In genomic region chr16:1477033-1477432, GRCh38 we compare ENCODE assay signal across 15 cellular contexts. TPM values are rescaled to one million over a fixed set of nuclear protein-coding genes. Genes with fewer than 3 reads are reported as not detected.
DNase-seq lines count a peak whose midpoint lies in the region; ATAC-seq and TF ChIP-seq lines count a peak whose summit lies in the region.
"Had no signal": no experiment of that assay in that cellular context is flagged by ENCODE, and none has a peak within 500 bp of the region (broad histone marks: within the 10 kb centered on the region; RNA-seq: fewer than 3 reads in every experiment).

No MANE protein-coding gene starts in this region.

- H2BK120ac ChIP-seq in IMR-90 (ENCODE audit: low read depth, low read length): no peak overlapping the region

- TF ChIP-seq POLR2A in IMR-90 (IDR thresholded peaks at IDR 0.05; ENCODE audit: low read depth, low read length): no peak
- TF ChIP-seq POLR2A in esophagus muscularis mucosa (IDR thresholded peaks at IDR 0.05; ENCODE audit: low read depth): no peak

- no peak for TF ChIP-seq RAD21 in IMR-90 (IDR thresholded peaks at IDR 0.05; ENCODE audit: low read length)

- POLR2A ChIA-PET in IMR-90 (lab: Charles Lee; ENCODE audit: unreplicated experiment): no interaction called here

- H3K56ac ChIP-seq in IMR-90 (ENCODE audit: extremely low read depth, insufficient read depth, low read length): no peak overlapping the region

- H3K4me1 Mint-ChIP-seq in activated T-helper 1 cell treated with anti-CD3 and anti-CD28 coated beads, Interleukin-12 subunit alpha, Interleukin-12 subunit beta, Interleukin-2, Interleukin-4 antibody, amounts not matched to agents 30 ng/mL and 10 ng/mL and 1 ng/mL, durations not matched to agents 14 hours and 24 hours and 36 hours (ENCODE audit: low read depth): peaks cover 6% of the 10 kb centered on the region
- peaks cover 24 to 73% (median 33%) of the 10 kb centered on the region in 3 donors for H3K4me1 Mint-ChIP-seq in naive B cell
- H3K4me1 Mint-ChIP-seq in activated naive CD4-positive, alpha-beta T cell treated with anti-CD3 and anti-CD28 coated beads for 36 hours (ENCODE audit: low read depth): peaks cover 20% of the 10 kb centered on the region

- no peak for TF ChIP-seq CTCF in IMR-90 (conservative IDR thresholded peaks at IDR 0.05; ENCODE audit: low read depth, low read length)
- TF ChIP-seq CTCF in esophagus muscularis mucosa (IDR thresholded peaks at IDR 0.05): no peak

- no peak overlapping the region for H2AK5ac ChIP-seq in IMR-90 (ENCODE audit: low read depth, low read length)

- H2BK15ac ChIP-seq in IMR-90 (ENCODE audit: low read depth, low read length): no peak overlapping the region

- H2AFZ ChIP-seq in IMR-90 (replicated peaks; ENCODE audit: low read length, poor library complexity): no peak overlapping the region
- H2AFZ ChIP-seq: GM23248 had no signal

- H3K27ac ChIP-seq in IMR-90 (ENCODE audit: insufficient read depth, low read length): no peak overlapping the region
- H3K27ac ChIP-seq in esophagus muscularis mucosa (replicated peaks in 1 of 4): no peak overlapping the region
- H3K27ac ChIP-seq: GM23248 had no signal

- no peak overlapping the region for H4K5ac ChIP-seq in IMR-90 (ENCODE audit: low read depth, low read length)

- H3K9ac ChIP-seq in IMR-90 (ENCODE audit: low read depth, low read length): no peak overlapping the region
- H3K9ac ChIP-seq: GM23248 had no signal

- CTCF ChIA-PET in IMR-90 (lab: Yijun Ruan, JAX): no interaction called here
- CTCF ChIA-PET in activated naive CD4-positive, alpha-beta T cell treated with anti-CD3 and anti-CD28 coated beads for 36 hours (lab: Charles Lee): no interaction called here

- in situ Hi-C loops in IMR-90 (cut with MboI; ENCODE audit: low sequenced_read_pairs): no loop called here

- 100% methylated on average over 2 of the region's 10 CpGs; no CpG with 5 or more reads in 1 of the 2 experiments for WGBS in IMR-90 (ENCODE audit: extremely low coverage in 2 of 2, insufficient read length in 1 of 2), 2 experiments
- WGBS in esophagus muscularis mucosa: 85% methylated on average over 6 of the region's 10 CpGs

- dilution Hi-C loops in IMR-90 (cut with HindIII; ENCODE audit: low sequenced_read_pairs, unreplicated experiment): no loop called here

- peak overlapping the region; percentile 39 for H3K4me3 Mint-ChIP-seq in activated T-helper 1 cell treated with anti-CD3 and anti-CD28 coated beads, Interleukin-12 subunit alpha, Interleukin-12 subunit beta, Interleukin-2, Interleukin-4 antibody, amounts not matched to agents 30 ng/mL and 10 ng/mL and 1 ng/mL, durations not matched to agents 14 hours and 24 hours and 36 hours
- H3K4me3 Mint-ChIP-seq in naive B cell: peak overlapping the region in 5 of 8 donors; percentile 20 to 72 (median 39)
- H3K4me3 Mint-ChIP-seq in activated naive CD4-positive, alpha-beta T cell treated with anti-CD3 and anti-CD28 coated beads for 36 hours: no peak overlapping the region

- BruUV-seq in IMR-90 (replicated peaks; lab: Mats Ljungman, UMichigan): no TSS peak

- no peak overlapping the region for H4K8ac ChIP-seq in IMR-90 (ENCODE audit: low read depth in 2 of 2, low read length in 2 of 2)

- peaks cover 15 to 25% of the 10 kb centered on the region in 2 experiments for H3K79me1 ChIP-seq in IMR-90 (ENCODE audit: low read depth in 1 of 2, low read length in 2 of 2)

- no peak overlapping the region for H2BK5ac ChIP-seq in IMR-90 (ENCODE audit: low read depth, low read length, poor library complexity, severe bottlenecking)

- no peaks in the 10 kb centered on the region for H3K36me3 Mint-ChIP-seq in activated T-helper 1 cell treated with anti-CD3 and anti-CD28 coated beads, Interleukin-12 subunit alpha, Interleukin-12 subunit beta, Interleukin-2, Interleukin-4 antibody, amounts not matched to agents 30 ng/mL and 10 ng/mL and 1 ng/mL, durations not matched to agents 14 hours and 24 hours and 36 hours (ENCODE audit: low read depth)
- H3K36me3 Mint-ChIP-seq in naive B cell: peaks cover 0 to 8% of the 10 kb centered on the region in 2 donors
- peaks cover 1% of the 10 kb centered on the region for H3K36me3 Mint-ChIP-seq in activated naive CD4-positive, alpha-beta T cell treated with anti-CD3 and anti-CD28 coated beads for 36 hours (ENCODE audit: low read depth)

- no peak overlapping the region for H3K14ac ChIP-seq in IMR-90 (replicated peaks; ENCODE audit: low read depth, low read length)

- no peak for DNase-seq in IMR-90
- DNase-seq in activated T-helper 1 cell treated with anti-CD3 and anti-CD28 coated beads, Interleukin-12 subunit alpha, Interleukin-12 subunit beta, Interleukin-2, Interleukin-4 antibody, amounts not matched to agents 30 ng/mL and 10 ng/mL and 1 ng/mL, durations not matched to agents 14 hours and 24 hours and 36 hours (ENCODE audit: low spot score): no peak
- no peak for DNase-seq in naive B cell
- DNase-seq in activated naive CD4-positive, alpha-beta T cell treated with anti-CD3 and anti-CD28 coated beads for 36 hours: no peak
- DNase-seq in iPS-NIHi11 (ENCODE audit: low spot score): no peak
- no peak for DNase-seq in esophagus muscularis mucosa (ENCODE audit: extremely low spot score)
- DNase-seq: ACHN; BE2C; C1 segment of cervical spinal cord; Caco-2; CD4-positive, alpha-beta T cell; GM23248 had no signal

- H3K27ac Mint-ChIP-seq in activated T-helper 1 cell treated with anti-CD3 and anti-CD28 coated beads, Interleukin-12 subunit alpha, Interleukin-12 subunit beta, Interleukin-2, Interleukin-4 antibody, amounts not matched to agents 30 ng/mL and 10 ng/mL and 1 ng/mL, durations not matched to agents 14 hours and 24 hours and 36 hours: no peak overlapping the region
- H3K27ac Mint-ChIP-seq in naive B cell: peak overlapping the region in 3 of 6 donors; percentile 67 to 94 (median 78)
- no peak overlapping the region for H3K27ac Mint-ChIP-seq in activated naive CD4-positive, alpha-beta T cell treated with anti-CD3 and anti-CD28 coated beads for 36 hours
- H3K27ac Mint-ChIP-seq: CD4-positive, alpha-beta T cell had no signal

- H3K4ac ChIP-seq in IMR-90 (ENCODE audit: low read depth, low read length): no peak overlapping the region

- no peak overlapping the region for H3K4me2 ChIP-seq in IMR-90 (ENCODE audit: low read depth, low read length)

- H2AK9ac ChIP-seq in IMR-90 (replicated peaks; ENCODE audit: low read depth, low read length, poor library complexity): peak overlapping the region; percentile 6

- H4K20me1 ChIP-seq in IMR-90 (ENCODE audit: insufficient read depth, low read length): 0 out of 2 replicates have a peak, but pooled peaks cover under 1% of the 10 kb centered on the region

- H2BK20ac ChIP-seq in IMR-90 (ENCODE audit: low read depth, low read length): no peak overlapping the region

- H3K4me3 ChIP-seq in IMR-90 (ENCODE audit: insufficient read depth, low read depth, low read length): no peak overlapping the region
- H3K4me3 ChIP-seq in esophagus muscularis mucosa: no peak overlapping the region
- H3K4me3 ChIP-seq: GM23248, HAP-1 had no signal

- H3K4me1 ChIP-seq in IMR-90 (ENCODE audit: control insufficient read depth, insufficient read depth, low read length) (0 out of 2 replicates have a peak, but pooled peaks cover 4% of the 10 kb centered on the region), esophagus muscularis mucosa (peaks cover 24 to 33% (median 26%) of the 10 kb centered on the region in 4 donors)
- H3K4me1 ChIP-seq: BE2C had no signal

- H3K36me3 ChIP-seq in IMR-90 (ENCODE audit: control insufficient read depth, insufficient read depth, low read length) (no peaks in the 10 kb centered on the region), esophagus muscularis mucosa (no peaks in the 10 kb centered on the region)
- H3K36me3 ChIP-seq: BE2C, HAP-1 had no signal

- ATAC-seq in IMR-90 (ENCODE audit: low read depth) (no peak), naive B cell (ENCODE audit: low read depth in 2 of 2) (no peak)

- H3K9me1 ChIP-seq in IMR-90 (ENCODE audit: insufficient read depth, low read length): no peaks in the 10 kb centered on the region

- no peak overlapping the region for H3K18ac ChIP-seq in IMR-90 (ENCODE audit: low read depth, low read length)

- H3K23ac ChIP-seq in IMR-90 (ENCODE audit: low read depth, low read length): no peak overlapping the region

- intact Hi-C loops in IMR-90 (cut with micrococcal nuclease): loop anchor here (10.0 kb wide), 1 partner anchor 52 kb away; the partner anchor contains the start of gene UQCC4
- intact Hi-C loops in activated T-helper 1 cell treated with anti-CD3 and anti-CD28 coated beads, Interleukin-12 subunit alpha, Interleukin-12 subunit beta, Interleukin-2, Interleukin-4 antibody, amounts not matched to agents 30 ng/mL and 10 ng/mL and 1 ng/mL, durations not matched to agents 14 hours and 24 hours and 36 hours (cut with micrococcal nuclease): no loop called here
- intact Hi-C loops in activated naive CD4-positive, alpha-beta T cell treated with anti-CD3 and anti-CD28 coated beads for 36 hours (cut with micrococcal nuclease): loop anchor here (5.0 kb wide), 1 partner anchor 230 kb away; the partner anchor contains the start of gene MAPK8IP3
- intact Hi-C loops in esophagus muscularis mucosa (cut with DNase I): no loop called here

- peaks cover 5% of the 10 kb centered on the region for H3K27me3 Mint-ChIP-seq in activated T-helper 1 cell treated with anti-CD3 and anti-CD28 coated beads, Interleukin-12 subunit alpha, Interleukin-12 subunit beta, Interleukin-2, Interleukin-4 antibody, amounts not matched to agents 30 ng/mL and 10 ng/mL and 1 ng/mL, durations not matched to agents 14 hours and 24 hours and 36 hours (ENCODE audit: insufficient read depth)
- H3K27me3 Mint-ChIP-seq in naive B cell: no peaks in the 10 kb centered on the region
- H3K27me3 Mint-ChIP-seq in activated naive CD4-positive, alpha-beta T cell treated with anti-CD3 and anti-CD28 coated beads for 36 hours (ENCODE audit: low read depth): no peaks in the 10 kb centered on the region
- H3K27me3 Mint-ChIP-seq: CD4-positive, alpha-beta T cell had no signal

- H3K27me3 ChIP-seq in IMR-90 (ENCODE audit: control insufficient read depth, insufficient read depth, low read length): no peaks in the 10 kb centered on the region
- H3K27me3 ChIP-seq in esophagus muscularis mucosa: peaks cover 0 to 14% (median 0%) of the 10 kb centered on the region in 4 donors
- H3K27me3 ChIP-seq: BE2C had no signal

- H4K91ac ChIP-seq in IMR-90 (ENCODE audit: insufficient read depth, low read depth, low read length): no peak overlapping the region

- TF ChIP-seq EP300 in esophagus muscularis mucosa (IDR thresholded peaks at IDR 0.05): no peak

- peaks cover 3% of the 10 kb centered on the region; the same call in 1 of the 2 replicates for H3K9me3 ChIP-seq in IMR-90 (ENCODE audit: control insufficient read depth, insufficient read depth, low read length)
- no peaks in the 10 kb centered on the region for H3K9me3 ChIP-seq in esophagus muscularis mucosa
- H3K9me3 ChIP-seq: BE2C, Caco-2, HAP-1 had no signal

- no peaks in the 10 kb centered on the region for H3K9me3 Mint-ChIP-seq in activated T-helper 1 cell treated with anti-CD3 and anti-CD28 coated beads, Interleukin-12 subunit alpha, Interleukin-12 subunit beta, Interleukin-2, Interleukin-4 antibody, amounts not matched to agents 30 ng/mL and 10 ng/mL and 1 ng/mL, durations not matched to agents 14 hours and 24 hours and 36 hours
- peaks cover 0 to 7% (median 4%) of the 10 kb centered on the region in 7 donors for H3K9me3 Mint-ChIP-seq in naive B cell
- peaks cover 3% of the 10 kb centered on the region for H3K9me3 Mint-ChIP-seq in activated naive CD4-positive, alpha-beta T cell treated with anti-CD3 and anti-CD28 coated beads for 36 hours
- H3K9me3 Mint-ChIP-seq: CD4-positive, alpha-beta T cell had no signal

RNA-seq across cellular contexts. Expression of gene CLCN7, which starts 2.2 kb away (rescaled TPM):
- 10.8 TPM in 2 replicates for total RNA-seq in IMR-90 (2012; rRNA removed)
- polyA plus RNA-seq in IMR-90 (2012; rRNA removed): 45.2 and 52.9 TPM in 2 replicates
- 20.3 and 36.5 TPM in 2 replicates for polyA plus RNA-seq in IMR-90 (2012; cell fraction: cytosol; rRNA removed)
- 84.9 and 258 TPM in 2 replicates for polyA plus RNA-seq in IMR-90 (2012; cell fraction: nucleus; rRNA removed; ENCODE audit: low replicate concordance)
- total RNA-seq in activated T-helper 1 cell treated with anti-CD3 and anti-CD28 coated beads, Interleukin-12 subunit alpha, Interleukin-12 subunit beta, Interleukin-2, Interleukin-4 antibody, amounts not matched to agents 30 ng/mL and 10 ng/mL and 1 ng/mL, durations not matched to agents 14 hours and 24 hours and 36 hours: 61.7 and 68.7 TPM in 2 replicates
- polyA plus RNA-seq in naive B cell (ENCODE audit: low read depth in 6 of 6): 10 to 100 TPM; 48.6 to 92.2 (median 61.4) TPM
- total RNA-seq in activated naive CD4-positive, alpha-beta T cell treated with anti-CD3 and anti-CD28 coated beads for 36 hours: 10 to 100 TPM; 31.7 to 34.5 TPM
- 100 to 1,000 TPM in 1 of 4 donors, 10 to 100 TPM in 3; 41.5 to 130 (median 71.9) TPM for total RNA-seq in esophagus muscularis mucosa

RNA-seq across cellular contexts. Expression of gene PTX4, which starts 11.7 kb away (rescaled TPM):
- not detected in 2 replicates for total RNA-seq in IMR-90 (2012; rRNA removed)
- polyA plus RNA-seq in IMR-90 (2012; rRNA removed): 0.07 TPM in 1 of 2 replicates, not detected in the other
- not detected in 2 replicates for polyA plus RNA-seq in IMR-90 (2012; cell fraction: cytosol; rRNA removed)
- 0.14 TPM in 1 of 2 replicates, not detected in the other for polyA plus RNA-seq in IMR-90 (2012; cell fraction: nucleus; rRNA removed; ENCODE audit: low replicate concordance)
- total RNA-seq in activated T-helper 1 cell treated with anti-CD3 and anti-CD28 coated beads, Interleukin-12 subunit alpha, Interleukin-12 subunit beta, Interleukin-2, Interleukin-4 antibody, amounts not matched to agents 30 ng/mL and 10 ng/mL and 1 ng/mL, durations not matched to agents 14 hours and 24 hours and 36 hours: 0.20 TPM in 1 of 2 replicates, not detected in the other
- not detected for polyA plus RNA-seq in naive B cell (ENCODE audit: low read depth in 6 of 6)
- total RNA-seq in activated naive CD4-positive, alpha-beta T cell treated with anti-CD3 and anti-CD28 coated beads for 36 hours: not detected
- under 1 TPM in 3 of 4 donors, not detected in 1; 0.39 to 0.75 (median 0.66) TPM for total RNA-seq in esophagus muscularis mucosa
- total RNA-seq: Caco-2; CD4-positive, alpha-beta T cell; GM23248; H4 had no signal
- polyA plus RNA-seq: GM23248 had no signal

RNA-seq across cellular contexts. Expression of gene TELO2, which starts 16.1 kb away (rescaled TPM):
- 5.8 and 6.6 TPM in 2 replicates for total RNA-seq in IMR-90 (2012; rRNA removed)
- polyA plus RNA-seq in IMR-90 (2012; rRNA removed): 26.6 and 28.2 TPM in 2 replicates
- polyA plus RNA-seq in IMR-90 (2012; cell fraction: cytosol; rRNA removed): 16.6 and 18.1 TPM in 2 replicates
- 110 and 290 TPM in 2 replicates for polyA plus RNA-seq in IMR-90 (2012; cell fraction: nucleus; rRNA removed; ENCODE audit: low replicate concordance)
- total RNA-seq in activated T-helper 1 cell treated with anti-CD3 and anti-CD28 coated beads, Interleukin-12 subunit alpha, Interleukin-12 subunit beta, Interleukin-2, Interleukin-4 antibody, amounts not matched to agents 30 ng/mL and 10 ng/mL and 1 ng/mL, durations not matched to agents 14 hours and 24 hours and 36 hours: 94.1 and 95.3 TPM in 2 replicates
- 10 to 100 TPM; 17.3 to 37.1 (median 26.3) TPM for polyA plus RNA-seq in naive B cell (ENCODE audit: low read depth in 6 of 6)
- total RNA-seq in activated naive CD4-positive, alpha-beta T cell treated with anti-CD3 and anti-CD28 coated beads for 36 hours: 10 to 100 TPM; 68.1 to 76.1 TPM
- total RNA-seq in esophagus muscularis mucosa: 10 to 100 TPM; 14.1 to 27.7 (median 18.4) TPM

RNA-seq across cellular contexts. Expression of gene CCDC154, which starts 32.7 kb away (rescaled TPM):
- total RNA-seq in IMR-90 (2012; rRNA removed) (under 0.01 TPM in 1 of 2 replicates, not detected in the other), esophagus muscularis mucosa (under 1 TPM in 3 of 4 donors, not detected in 1; 0.17 to 0.58 (median 0.42) TPM)
- polyA plus RNA-seq in IMR-90 (2012; rRNA removed) (0.09 TPM in 1 of 2 replicates, not detected in the other), naive B cell (ENCODE audit: low read depth in 6 of 6) (under 1 TPM in 2 of 6 donors, not detected in 4; 0.16 to 0.26 TPM)
- polyA plus RNA-seq in IMR-90 (2012; cell fraction: cytosol; rRNA removed): 0.08 and 0.14 TPM in 2 replicates
- polyA plus RNA-seq in IMR-90 (2012; cell fraction: nucleus; rRNA removed; ENCODE audit: low replicate concordance): 0.56 and 1.3 TPM in 2 replicates
- 0.44 and 2.0 TPM in 2 replicates for total RNA-seq in activated T-helper 1 cell treated with anti-CD3 and anti-CD28 coated beads, Interleukin-12 subunit alpha, Interleukin-12 subunit beta, Interleukin-2, Interleukin-4 antibody, amounts not matched to agents 30 ng/mL and 10 ng/mL and 1 ng/mL, durations not matched to agents 14 hours and 24 hours and 36 hours
- 1 to 10 TPM in 1 of 2 experiments, under 1 TPM in 1; 0.74 to 1.8 TPM for total RNA-seq in activated naive CD4-positive, alpha-beta T cell treated with anti-CD3 and anti-CD28 coated beads for 36 hours
- total RNA-seq: GM23248, H4, HT-29 had no signal

RNA-seq across cellular contexts. Expression of gene PERCC1, which starts 46.2 kb away (rescaled TPM):
- total RNA-seq in IMR-90 (2012; rRNA removed) (not detected in 2 replicates), esophagus muscularis mucosa (not detected)
- polyA plus RNA-seq in IMR-90 (2012; rRNA removed) (not detected in 2 replicates), naive B cell (ENCODE audit: low read depth in 6 of 6) (not detected)
- polyA plus RNA-seq in IMR-90 (2012; cell fraction: cytosol; rRNA removed): not detected in 2 replicates
- not detected in 2 replicates for polyA plus RNA-seq in IMR-90 (2012; cell fraction: nucleus; rRNA removed; ENCODE audit: low replicate concordance)
- not detected in 2 replicates for total RNA-seq in activated T-helper 1 cell treated with anti-CD3 and anti-CD28 coated beads, Interleukin-12 subunit alpha, Interleukin-12 subunit beta, Interleukin-2, Interleukin-4 antibody, amounts not matched to agents 30 ng/mL and 10 ng/mL and 1 ng/mL, durations not matched to agents 14 hours and 24 hours and 36 hours
- total RNA-seq in activated naive CD4-positive, alpha-beta T cell treated with anti-CD3 and anti-CD28 coated beads for 36 hours: under 1 TPM in 1 of 2 experiments, not detected in 1; 0.31 TPM
- total RNA-seq: GM23248, H4, HT-29 had no signal
- polyA plus RNA-seq: GM23248 had no signal

Comparison
In these comparisons a context has a peak if more than half of its experiments do, and no peak if none do; other contexts are left out.
1. intact Hi-C loops: an anchor here in IMR-90 (10.0 kb wide) and activated naive CD4-positive, alpha-beta T cell treated with anti-CD3 and anti-CD28 coated beads for 36 hours (5.0 kb wide); none called in activated T-helper 1 cell treated with anti-CD3 and anti-CD28 coated beads, Interleukin-12 subunit alpha, Interleukin-12 subunit beta, Interleukin-2, Interleukin-4 antibody, amounts not matched to agents 30 ng/mL and 10 ng/mL and 1 ng/mL, durations not matched to agents 14 hours and 24 hours and 36 hours and esophagus muscularis mucosa.